In genomic region chr2:207749873-207750272, GRCh38 we compare ENCODE assay signal across 2 cellular contexts.
TF ChIP-seq lines count a peak whose summit lies in the region.

No MANE protein-coding gene starts in this region.

TF ChIP-seq in IMR-90, 13 proteins besides CTCF, POLR2A, EP300 and RAD21:
- no peak for TF ChIP-seq BHLHE40 (IDR thresholded peaks at IDR 0.05; ENCODE audit: low read depth, low read length)
- TF ChIP-seq MAZ (IDR thresholded peaks at IDR 0.05; ENCODE audit: borderline replicate concordance, low read depth, low read length): no peak
- TF ChIP-seq CEBPB (IDR thresholded peaks at IDR 0.05; ENCODE audit: low read depth, low read length): no peak
- TF ChIP-seq RCOR1 (IDR thresholded peaks at IDR 0.05; ENCODE audit: insufficient replicate concordance, low read length): no peak
- no peak for TF ChIP-seq SMC3 (IDR thresholded peaks at IDR 0.05; ENCODE audit: low read depth, low read length)
- no peak for TF ChIP-seq CHD1 (IDR thresholded peaks at IDR 0.05; ENCODE audit: low read depth, low read length)
- TF ChIP-seq MAFK (IDR thresholded peaks at IDR 0.05; ENCODE audit: low read depth, low read length): no peak
- TF ChIP-seq USF2 (IDR thresholded peaks at IDR 0.05; ENCODE audit: low read depth, low read length): no peak
- TF ChIP-seq NFE2L2 (IDR thresholded peaks at IDR 0.05; ENCODE audit: low read depth, low read length): no peak
- TF ChIP-seq MXI1 (IDR thresholded peaks at IDR 0.05; ENCODE audit: borderline replicate concordance, low read depth, low read length): no peak
- no peak for TF ChIP-seq FOS (IDR thresholded peaks at IDR 0.05; ENCODE audit: low read depth, low read length)
- TF ChIP-seq RFX5 (IDR thresholded peaks at IDR 0.05; ENCODE audit: low read depth, low read length): no peak
- no peak for TF ChIP-seq ELK1 (IDR thresholded peaks at IDR 0.05; ENCODE audit: borderline replicate concordance, low read depth, low read length)

TF ChIP-seq in HepG2, 621 proteins besides CTCF, POLR2A, EP300 and RAD21:
- TF ChIP-seq USF2 (IDR thresholded peaks at IDR 0.05; ENCODE audit: low read depth, low read length): no peak
- no peak for TF ChIP-seq USF2 (CRISPR knock-in tag; IDR thresholded peaks at IDR 0.05; ENCODE audit: borderline replicate concordance)
- 0 out of 2 replicates have a peak, but pooled peaks have one; percentile 46 for TF ChIP-seq DNMT3B (CRISPR knock-in tag; conservative IDR thresholded peaks at IDR 0.05)
